In the genomic region with DNA sequence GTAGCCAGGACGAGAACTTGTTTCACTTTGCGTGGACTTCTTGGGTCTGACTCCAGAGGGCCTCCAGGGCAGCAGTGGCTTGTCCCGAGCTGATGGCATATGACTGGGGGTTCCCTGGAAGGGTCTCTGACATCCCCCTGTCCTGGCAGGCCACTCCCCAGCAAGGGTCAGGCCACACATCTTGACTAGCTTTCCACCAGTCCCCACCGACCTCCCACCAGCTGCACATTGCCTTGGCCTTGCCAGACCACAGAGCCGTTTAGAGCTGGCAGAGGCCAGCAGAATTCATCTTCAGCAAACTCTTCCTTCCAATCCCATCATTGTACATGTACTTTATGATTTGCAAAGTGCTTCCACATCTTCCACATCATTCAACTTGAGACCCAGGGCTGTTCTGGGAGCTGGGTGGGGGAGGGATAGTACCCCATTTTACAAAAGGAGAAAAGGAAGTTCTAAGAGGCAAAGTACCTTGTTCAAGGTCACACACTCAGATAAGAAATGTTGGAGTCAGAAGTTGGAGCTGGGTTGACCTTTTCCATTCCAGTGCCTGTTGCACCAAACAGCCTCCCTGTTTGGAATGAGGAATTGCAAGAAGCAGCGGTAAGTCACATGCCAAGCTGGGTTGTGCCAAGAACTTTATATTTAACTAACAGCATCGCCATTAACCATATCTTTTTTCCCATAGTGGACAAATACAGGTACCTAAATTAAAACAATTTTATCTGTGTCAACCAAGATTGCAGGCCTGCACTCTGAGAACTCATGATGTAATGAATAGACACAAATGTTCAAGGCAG, we compare ENCODE assay signal across 1 cellular context.
TF ChIP-seq lines count a peak whose summit lies in the region.

No MANE protein-coding gene starts in this region.

TF ChIP-seq in H1, 55 proteins besides CTCF, POLR2A, EP300 and RAD21 (continued from another document):
- no peak for TF ChIP-seq YY1 (IDR thresholded peaks at IDR 0.05; ENCODE audit: low read depth, low read length)
- TF ChIP-seq PHF8 (conservative IDR thresholded peaks at IDR 0.05; ENCODE audit: low read depth, low read length), result no peak
- no peak for TF ChIP-seq CHD2 (IDR thresholded peaks at IDR 0.05; ENCODE audit: low read length)
- no peak for TF ChIP-seq POLR2AphosphoS5 (IDR thresholded peaks at IDR 0.05; ENCODE audit: low read depth, low read length)
- TF ChIP-seq, protein P1, sequence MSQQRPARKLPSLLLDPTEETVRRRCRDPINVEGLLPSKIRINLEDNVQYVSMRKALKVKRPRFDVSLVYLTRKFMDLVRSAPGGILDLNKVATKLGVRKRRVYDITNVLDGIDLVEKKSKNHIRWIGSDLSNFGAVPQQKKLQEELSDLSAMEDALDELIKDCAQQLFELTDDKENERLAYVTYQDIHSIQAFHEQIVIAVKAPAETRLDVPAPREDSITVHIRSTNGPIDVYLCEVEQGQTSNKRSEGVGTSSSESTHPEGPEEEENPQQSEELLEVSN (IDR thresholded peaks at IDR 0.05), result no peak
- TF ChIP-seq JUND (IDR thresholded peaks at IDR 0.05; ENCODE audit: low read length), result no peak
- TF ChIP-seq ASH2L (IDR thresholded peaks at IDR 0.05; ENCODE audit: low read length), result no peak
- no peak for TF ChIP-seq KDM5A (IDR thresholded peaks at IDR 0.05; ENCODE audit: low read length)
- no peak for TF ChIP-seq FOSL1 (IDR thresholded peaks at IDR 0.05; ENCODE audit: insufficient read depth, low read depth, low read length)
- TF ChIP-seq RBBP5 (IDR thresholded peaks at IDR 0.05; ENCODE audit: borderline replicate concordance, low read depth, low read length), result no peak
- TF ChIP-seq SIX5 (IDR thresholded peaks at IDR 0.05; ENCODE audit: low read depth, low read length), result no peak
